ENCODE assay signal across 8 cellular contexts in the genomic region with DNA sequence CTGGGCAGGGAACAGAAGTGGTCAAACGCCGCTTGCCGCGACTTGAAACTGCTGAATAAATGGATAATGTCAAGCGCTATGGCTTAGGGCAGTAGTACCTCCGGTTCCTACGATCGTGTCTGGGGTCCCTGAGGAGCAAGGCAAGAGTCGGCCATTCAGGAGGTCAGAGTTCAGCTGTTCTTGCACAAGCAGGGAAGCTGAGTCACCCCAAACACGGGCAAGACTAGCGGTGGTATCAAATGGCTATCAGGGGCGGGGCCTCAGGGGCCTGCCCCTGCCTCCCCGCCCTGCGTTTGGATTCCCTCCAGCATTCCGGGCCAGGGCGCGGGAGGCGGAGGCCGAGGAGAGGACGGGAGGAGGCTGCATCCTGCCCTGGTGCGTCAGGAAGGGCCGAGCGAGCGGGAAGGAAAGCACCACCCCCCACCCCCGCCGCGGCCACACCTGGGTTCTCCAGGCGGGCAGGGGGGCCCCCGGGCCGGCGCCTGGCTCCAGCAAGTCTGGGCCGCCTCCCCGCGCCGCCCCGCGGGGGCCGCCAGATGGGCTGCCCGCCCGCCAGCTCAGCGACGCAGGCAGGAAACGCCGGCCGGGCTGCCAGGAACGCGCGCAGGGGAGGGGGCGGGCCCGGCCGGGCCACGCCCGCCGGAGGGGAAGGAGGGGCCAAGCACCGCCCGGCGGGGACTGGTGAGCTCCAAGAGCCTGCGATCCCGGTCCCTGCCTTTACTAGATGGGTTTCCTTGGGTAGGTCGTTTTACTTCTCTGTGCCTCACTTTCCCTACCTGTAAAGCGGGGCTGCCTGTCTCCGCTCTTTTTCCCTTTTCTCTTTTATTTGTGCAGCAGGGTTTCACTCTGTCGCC. TPM values are rescaled to one million over a fixed set of nuclear protein-coding genes. Genes with fewer than 3 reads are reported as not detected.
A peak's percentile ranks its signal among the peaks of the same experiment; 100 is the strongest.
DNase-seq lines count a peak whose midpoint lies in the region; ATAC-seq and TF ChIP-seq lines count a peak whose summit lies in the region.

No MANE protein-coding gene starts in this region.

- peak; percentile 85 for TF ChIP-seq POLR2A in GM18951 (IDR thresholded peaks at IDR 0.05; ENCODE audit: extremely low read depth, insufficient read depth, insufficient read length)

- H3K4me3 ChIP-seq in AG04450 (ENCODE audit: low read depth, low read length), result peak overlapping the region; percentile 57

- intact Hi-C loops in activated B cell treated with CpG ODN at 0.5 μM for 24 hours (cut with micrococcal nuclease), result loop anchor here (1.0 to 2.0 kb wide), 3 partner anchors 16 to 40 kb away; partner anchors contain the start of gene ID1

- CTCF ChIA-PET in AG04450 (lab: Charles Lee) (interaction anchor here (0.6 to 23.4 kb wide), 5 partner anchors 13 to 151 kb away, joined by 3 to 1107 read pairs (median 5); partner anchors contain the start of gene ID1), activated B cell treated with CpG ODN at 0.5 μM for 24 hours (lab: Charles Lee) (interaction anchor here (0.7 to 10.4 kb wide), 9 partner anchors 10 to 151 kb away, joined by 3 to 174 read pairs (median 4); partner anchors contain the start of gene ID1)

- peaks cover 10% of the 10 kb centered on the region for H3K36me3 Mint-ChIP-seq in activated B cell treated with CpG ODN at 0.5 μM for 24 hours (ENCODE audit: low read depth)

- no peaks in the 10 kb centered on the region for H3K9me3 ChIP-seq in AG04450 (ENCODE audit: control insufficient read depth, insufficient read depth, low read length)

- POLR2A ChIA-PET in AG04450 (lab: Yijun Ruan, JAX) (interaction anchor here (0.6 to 3.9 kb wide), 16 partner anchors 10 to 105 kb away, joined by 3 to 131 read pairs (median 8); partner anchors contain the start of gene ID1), activated B cell treated with CpG ODN at 0.5 μM for 24 hours (lab: Charles Lee) (interaction anchor here (0.5 to 2.3 kb wide), 8 partner anchors 10 to 290 kb away, joined by 3 to 17 read pairs (median 7); partner anchors contain the start of gene ID1)

- H3K27ac ChIP-seq in AG04450 (ENCODE audit: low read depth, low read length), result peak overlapping the region; percentile 95
- H3K27ac ChIP-seq in caudate nucleus (ENCODE audit: low read depth, low read length), result peak overlapping the region; percentile 94

- no peaks in the 10 kb centered on the region for H3K9me3 Mint-ChIP-seq in activated B cell treated with CpG ODN at 0.5 μM for 24 hours

- in situ Hi-C loops in GM18951 (cut with MboI; ENCODE audit: low sequenced_read_pairs, unreplicated experiment), result no loop called here

- peak overlapping the region; percentile 88 for H3K4me3 Mint-ChIP-seq in activated B cell treated with CpG ODN at 0.5 μM for 24 hours

- DNase-seq in AG04450 (ENCODE audit: low read depth, low spot score), result peak; percentile 97
- peak; percentile 99 for DNase-seq in NCI-H2227 treated with DMSO at 0.1 percent for 48 hours (lab: John Stamatoyannopoulos, UW)
- peak; percentile 75 for DNase-seq in activated B cell treated with CpG ODN at 0.5 μM for 24 hours
- peak in 60 of 61 donors; percentile 27 to 98 (median 78) for DNase-seq in caudate nucleus (lab: John Stamatoyannopoulos, UW)
- DNase-seq in iris pigment epithelial cell (ENCODE audit: low read depth), result peak; percentile 99
- DNase-seq in stimulated activated CD4-positive, alpha-beta T cell treated with anti-CD3 and anti-CD28 coated beads, Interleukin-12 subunit alpha, Interleukin-12 subunit beta, amount 100 ng/mL, for 24 hours (ENCODE audit: low read depth in 2 of 2), result peak; percentile 74 to 84

- no peak for TF ChIP-seq CTCF in AG04450 (IDR thresholded peaks at IDR 0.05; ENCODE audit: low read depth, low read length)
- no peak for TF ChIP-seq CTCF in activated B cell treated with CpG ODN at 0.5 μM for 24 hours (IDR thresholded peaks at IDR 0.05)

- H3K27me3 Mint-ChIP-seq in activated B cell treated with CpG ODN at 0.5 μM for 24 hours, result no peaks in the 10 kb centered on the region

- peaks cover 18% of the 10 kb centered on the region for H3K4me1 Mint-ChIP-seq in activated B cell treated with CpG ODN at 0.5 μM for 24 hours

- peak overlapping the region; percentile 79 for H3K27ac Mint-ChIP-seq in activated B cell treated with CpG ODN at 0.5 μM for 24 hours

- H3K27me3 ChIP-seq in AG04450 (ENCODE audit: control insufficient read depth, insufficient read depth, low read length), result no peaks in the 10 kb centered on the region

- peak; percentile 86 for ATAC-seq in HG03175 (IDR thresholded peaks at IDR 0.05; ENCODE audit: unreplicated experiment)
- ATAC-seq in activated B cell treated with CpG ODN at 0.5 μM for 24 hours (ENCODE audit: low read depth), result peak; percentile 91

RNA-seq across cellular contexts. Expression of gene ID1, which starts 32.2 kb away (rescaled TPM):
- polyA plus RNA-seq in AG04450 (2011; rRNA removed), result 7.8 and 11.1 TPM in 2 replicates
- 7.1 and 9.5 TPM in 2 replicates for polyA minus RNA-seq in AG04450 (2011; rRNA and poly(A)+ RNA removed)
- 0.20 and 0.60 TPM in 2 replicates for total RNA-seq in activated B cell treated with CpG ODN at 0.5 μM for 24 hours

RNA-seq across cellular contexts. Expression of gene HM13, which starts 58.7 kb away (rescaled TPM):
- 167 and 203 TPM in 2 replicates for polyA plus RNA-seq in AG04450 (2011; rRNA removed)
- polyA minus RNA-seq in AG04450 (2011; rRNA and poly(A)+ RNA removed), result 155 and 196 TPM in 2 replicates
- 77.5 and 90.9 TPM in 2 replicates for total RNA-seq in activated B cell treated with CpG ODN at 0.5 μM for 24 hours

Comparison
In these comparisons a context has a peak if more than half of its experiments do, and no peak if none do; other contexts are left out.
1. Peak in every context shown above with its lines: DNase-seq, ATAC-seq, H3K4me3 ChIP-seq and H3K27ac ChIP-seq.